8 cellular contexts compared by ENCODE assay signal in the genomic region with DNA sequence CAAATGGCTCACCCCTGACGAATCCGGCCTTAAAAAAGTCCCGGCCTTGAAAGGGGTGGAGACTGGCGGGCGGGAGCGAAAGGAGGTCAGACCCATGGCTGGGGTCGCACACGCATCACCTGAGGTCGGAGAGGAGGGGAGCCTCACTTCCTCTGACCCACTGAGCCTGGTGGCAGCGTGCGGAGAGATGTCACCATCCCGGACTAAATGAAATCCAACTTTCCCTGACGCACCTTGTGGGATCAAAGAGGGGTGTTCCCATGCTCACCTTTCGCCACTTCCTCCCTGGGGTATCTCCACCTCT. TPM values are rescaled to one million over a fixed set of nuclear protein-coding genes. Genes with fewer than 3 reads are reported as not detected.
A peak's percentile ranks its signal among the peaks of the same experiment; 100 is the strongest.
DNase-seq lines count a peak whose midpoint lies in the region; ATAC-seq and TF ChIP-seq lines count a peak whose summit lies in the region.

No MANE protein-coding gene starts in this region.

- H3K27ac ChIP-seq in left lung (peak overlapping the region; percentile 84 to 85), temporal lobe (ENCODE audit: low read depth, low read length) (peak overlapping the region; percentile 84)

- H3K9me3 Mint-ChIP-seq in activated naive CD4-positive, alpha-beta T cell treated with anti-CD3 and anti-CD28 coated beads for 36 hours, result no peaks in the 10 kb centered on the region
- H3K9me3 Mint-ChIP-seq in activated naive CD8-positive, alpha-beta T cell treated with anti-CD3 and anti-CD28 coated beads, Interleukin-2, amount 50 U/mL, for 24 hours, result no peaks in the 10 kb centered on the region

- no peaks in the 10 kb centered on the region for H3K27me3 Mint-ChIP-seq in activated naive CD4-positive, alpha-beta T cell treated with anti-CD3 and anti-CD28 coated beads for 36 hours (ENCODE audit: low read depth)
- H3K27me3 Mint-ChIP-seq in activated naive CD8-positive, alpha-beta T cell treated with anti-CD3 and anti-CD28 coated beads, Interleukin-2, amount 50 U/mL, for 24 hours, result no peaks in the 10 kb centered on the region

- peaks cover 10% of the 10 kb centered on the region for H3K36me3 Mint-ChIP-seq in activated naive CD4-positive, alpha-beta T cell treated with anti-CD3 and anti-CD28 coated beads for 36 hours (ENCODE audit: low read depth)
- peaks cover 10% of the 10 kb centered on the region for H3K36me3 Mint-ChIP-seq in activated naive CD8-positive, alpha-beta T cell treated with anti-CD3 and anti-CD28 coated beads, Interleukin-2, amount 50 U/mL, for 24 hours (ENCODE audit: low read depth)

- peaks cover 0 to 27% of the 10 kb centered on the region in 2 donors for H3K27me3 ChIP-seq in left lung

- no peak for ATAC-seq in activated naive CD8-positive, alpha-beta T cell treated with anti-CD3 and anti-CD28 coated beads, Interleukin-2, amount 50 U/mL, for 24 hours
- ATAC-seq in left lung (peak; percentile 32), GM18907 (IDR thresholded peaks at IDR 0.05; ENCODE audit: unreplicated experiment) (no peak)

- H3K27ac Mint-ChIP-seq in activated naive CD4-positive, alpha-beta T cell treated with anti-CD3 and anti-CD28 coated beads for 36 hours, result peak overlapping the region; percentile 69
- H3K27ac Mint-ChIP-seq in activated naive CD8-positive, alpha-beta T cell treated with anti-CD3 and anti-CD28 coated beads, Interleukin-2, amount 50 U/mL, for 24 hours, result peak overlapping the region; percentile 79

- peaks cover 46% of the 10 kb centered on the region for H3K4me1 Mint-ChIP-seq in activated naive CD4-positive, alpha-beta T cell treated with anti-CD3 and anti-CD28 coated beads for 36 hours (ENCODE audit: low read depth)
- H3K4me1 Mint-ChIP-seq in activated naive CD8-positive, alpha-beta T cell treated with anti-CD3 and anti-CD28 coated beads, Interleukin-2, amount 50 U/mL, for 24 hours, result peaks cover 51% of the 10 kb centered on the region

- peak overlapping the region; percentile 77 to 92 for H3K4me3 ChIP-seq in left lung

- CTCF ChIA-PET in activated naive CD4-positive, alpha-beta T cell treated with anti-CD3 and anti-CD28 coated beads for 36 hours (lab: Charles Lee), result no interaction called here

- intact Hi-C loops in activated naive CD4-positive, alpha-beta T cell treated with anti-CD3 and anti-CD28 coated beads for 36 hours (cut with micrococcal nuclease), result loop anchor here (1.0 to 2.0 kb wide), 4 partner anchors 35 to 182 kb away; partner anchors contain the start of genes NUCKS1 and RAB29
- intact Hi-C loops in left lung (cut with DNase I), result no loop called here

- H3K4me3 Mint-ChIP-seq in activated naive CD4-positive, alpha-beta T cell treated with anti-CD3 and anti-CD28 coated beads for 36 hours, result peak overlapping the region; percentile 89
- peak overlapping the region; percentile 93 for H3K4me3 Mint-ChIP-seq in activated naive CD8-positive, alpha-beta T cell treated with anti-CD3 and anti-CD28 coated beads, Interleukin-2, amount 50 U/mL, for 24 hours

- H3K36me3 ChIP-seq in left lung, result no peaks in the 10 kb centered on the region

- peaks cover 22 to 42% of the 10 kb centered on the region in 2 donors for H3K4me1 ChIP-seq in left lung

- peak; percentile 58 for DNase-seq in activated naive CD4-positive, alpha-beta T cell treated with anti-CD3 and anti-CD28 coated beads for 36 hours
- no peak for DNase-seq in activated naive CD4-positive, alpha-beta T cell treated with anti-CD3 and anti-CD28 coated beads, Interleukin-2, amount 50 U/mL, for 16 hours
- DNase-seq in activated naive CD8-positive, alpha-beta T cell treated with anti-CD3 and anti-CD28 coated beads, Interleukin-2, amount 50 U/mL, for 24 hours, result peak; percentile 49
- DNase-seq in left lung (no peak), NCI-H1436 treated with DMSO at 0.1 percent for 48 hours (lab: John Stamatoyannopoulos, UW) (no peak), HUDEP-2 (lab: John Stamatoyannopoulos, UW; ENCODE audit: unreplicated experiment in 76 of 76) (no peak)

- TF ChIP-seq CTCF in left lung (IDR thresholded peaks at IDR 0.05), result no peak

- no peaks in the 10 kb centered on the region for H3K9me3 ChIP-seq in left lung

RNA-seq across cellular contexts. Expression of gene SLC41A1, which starts 0.7 kb away (rescaled TPM):
- total RNA-seq in activated naive CD4-positive, alpha-beta T cell treated with anti-CD3 and anti-CD28 coated beads for 36 hours, result 10 to 100 TPM; 32.1 to 33.9 TPM
- total RNA-seq in left lung (10 to 100 TPM; 29.4 to 36.1 TPM), temporal lobe (9.1 TPM)

RNA-seq across cellular contexts. Expression of gene PM20D1, which starts 36.2 kb away (rescaled TPM):
- total RNA-seq in activated naive CD4-positive, alpha-beta T cell treated with anti-CD3 and anti-CD28 coated beads for 36 hours, result under 1 TPM; 0.59 to 0.62 TPM
- under 1 TPM; 0.13 to 0.32 TPM for total RNA-seq in left lung
- total RNA-seq in temporal lobe, result under 0.01 TPM

RNA-seq across cellular contexts. Expression of gene RAB29, which starts 38.4 kb away (rescaled TPM):
- 10 to 100 TPM; 25.0 TPM for total RNA-seq in activated naive CD4-positive, alpha-beta T cell treated with anti-CD3 and anti-CD28 coated beads for 36 hours
- total RNA-seq in left lung, result 10 to 100 TPM; 18.8 to 29.9 TPM
- 6.4 TPM for total RNA-seq in temporal lobe

Comparison
In these comparisons a context has a peak if more than half of its experiments do, and no peak if none do; other contexts are left out.
1. DNase-seq: peak in activated naive CD4-positive, alpha-beta T cell treated with anti-CD3 and anti-CD28 coated beads for 36 hours (single experiment) and activated naive CD8-positive, alpha-beta T cell treated with anti-CD3 and anti-CD28 coated beads, Interleukin-2, amount 50 U/mL, for 24 hours (single experiment); none in activated naive CD4-positive, alpha-beta T cell treated with anti-CD3 and anti-CD28 coated beads, Interleukin-2, amount 50 U/mL, for 16 hours (single experiment), left lung (0 of 2), NCI-H1436 treated with DMSO at 0.1 percent for 48 hours (single experiment) and HUDEP-2 (0 of 76).